ENCODE assay signal across 8 cellular contexts in the genomic region with DNA sequence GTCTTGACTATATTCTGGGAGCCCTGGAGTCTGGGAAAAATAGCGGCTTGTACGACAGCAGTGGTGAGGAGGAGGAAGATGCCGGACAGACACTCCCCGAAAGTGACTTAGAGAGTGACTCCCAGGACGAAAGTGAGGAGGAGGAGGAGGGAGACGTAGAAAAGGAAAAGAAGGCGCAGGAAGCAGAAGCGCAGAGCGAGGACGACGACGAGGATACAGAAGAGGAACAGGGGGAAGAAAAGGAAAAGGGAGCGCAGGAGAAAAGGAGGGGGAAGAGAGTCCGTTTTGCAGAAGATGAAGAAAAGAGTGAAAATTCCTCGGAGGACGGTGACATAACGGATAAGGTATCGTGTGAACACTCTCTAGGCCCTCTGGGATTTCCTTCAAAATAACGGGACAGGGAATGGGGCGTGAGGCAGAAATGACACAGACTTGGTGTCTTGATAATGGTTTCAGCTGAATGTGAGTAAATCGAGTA. TPM values are rescaled to one million over a fixed set of nuclear protein-coding genes. Genes with fewer than 3 reads are reported as not detected.
DNase-seq lines count a peak whose midpoint lies in the region; ATAC-seq, FAIRE-seq and TF ChIP-seq lines count a peak whose summit lies in the region.

No MANE protein-coding gene starts in this region.

- H3K4me1 ChIP-seq in CD4-positive, CD25-positive, alpha-beta regulatory T cell (ENCODE audit: control insufficient read depth, insufficient read depth, low read length, poor library complexity, severe bottlenecking) = peaks cover 25% of the 10 kb centered on the region
- H3K4me1 ChIP-seq in muscle layer of duodenum (ENCODE audit: control insufficient read depth in 1 of 2, insufficient read depth in 2 of 2, low read length in 2 of 2) = peaks cover 8 to 31% of the 10 kb centered on the region in 2 donors

- H3K27me3 ChIP-seq in CD4-positive, CD25-positive, alpha-beta regulatory T cell (ENCODE audit: control insufficient read depth, insufficient read depth, low read length) = no peaks in the 10 kb centered on the region
- H3K27me3 ChIP-seq in bronchial epithelial cell (ENCODE audit: control insufficient read depth, insufficient read depth, low read length) (no peaks in the 10 kb centered on the region), muscle layer of duodenum (ENCODE audit: low read depth, low read length) (no peaks in the 10 kb centered on the region)

- H3K9me3 ChIP-seq in CD4-positive, CD25-positive, alpha-beta regulatory T cell (ENCODE audit: control insufficient read depth in 2 of 2, low read length in 2 of 2) = no peaks in the 10 kb centered on the region
- H3K9me3 ChIP-seq in muscle layer of duodenum (ENCODE audit: control insufficient read depth in 1 of 2, low read length in 2 of 2) = no peaks in the 10 kb centered on the region

- peaks cover 30% of the 10 kb centered on the region for H3K36me3 ChIP-seq in CD4-positive, CD25-positive, alpha-beta regulatory T cell (ENCODE audit: control insufficient read depth, insufficient read depth, low read length)
- peaks cover 19% of the 10 kb centered on the region for H3K36me3 ChIP-seq in bronchial epithelial cell (ENCODE audit: control insufficient read depth, insufficient read depth, low read length)
- H3K36me3 ChIP-seq in muscle layer of duodenum (ENCODE audit: control insufficient read depth in 1 of 2, insufficient read depth in 2 of 2, low read length in 2 of 2) = peaks cover 23 to 30% of the 10 kb centered on the region in 2 donors

- H3K27ac ChIP-seq in CD4-positive, CD25-positive, alpha-beta regulatory T cell (ENCODE audit: insufficient read depth, low read length, poor library complexity, severe bottlenecking) = no peak overlapping the region
- no peak overlapping the region for H3K27ac ChIP-seq in muscle layer of duodenum (ENCODE audit: low read length)

- peak overlapping the region; percentile 90 for H3K4me3 ChIP-seq in CD4-positive, CD25-positive, alpha-beta regulatory T cell (ENCODE audit: low read depth, low read length)
- H3K4me3 ChIP-seq in bronchial epithelial cell (ENCODE audit: low read depth, low read length) (peak overlapping the region; percentile 72), muscle layer of duodenum (ENCODE audit: low read depth in 1 of 2, low read length in 2 of 2) (peak overlapping the region; percentile 93 to 100)

- peaks cover 18% of the 10 kb centered on the region for H3K27me3 Mint-ChIP-seq in CD4-positive, CD25-positive, alpha-beta regulatory T cell

- peaks cover 0 to 2% (median 0%) of the 10 kb centered on the region in 7 donors for H3K9me3 Mint-ChIP-seq in CD4-positive, CD25-positive, alpha-beta regulatory T cell

- peaks cover 0 to 41% (median 26%) of the 10 kb centered on the region in 4 donors for H3K4me1 Mint-ChIP-seq in CD4-positive, CD25-positive, alpha-beta regulatory T cell

- TF ChIP-seq CTCF in bronchial epithelial cell (IDR thresholded peaks at IDR 0.05; ENCODE audit: insufficient read depth, low read length, severe bottlenecking) = no peak

- H3K4me3 Mint-ChIP-seq in CD4-positive, CD25-positive, alpha-beta regulatory T cell = peak overlapping the region; percentile 97 to 100 (median 98)

- peaks cover 18% of the 10 kb centered on the region for H3K36me3 Mint-ChIP-seq in CD4-positive, CD25-positive, alpha-beta regulatory T cell

- DNase-seq in CD4-positive, CD25-positive, alpha-beta regulatory T cell = no peak
- peak; percentile 26 for DNase-seq in LHCN-M2 (ENCODE audit: low read depth)
- DNase-seq in bronchial epithelial cell (ENCODE audit: low read depth) = peak; percentile 12
- DNase-seq in pons (ENCODE audit: low spot score) = no peak
- DNase-seq in NK-92 treated with Interleukin-12 subunit alpha and Interleukin-12 subunit beta, amount 100 ng/mL, for 24 hours (lab: John Stamatoyannopoulos, UW) = no peak

- H3K27ac Mint-ChIP-seq in CD4-positive, CD25-positive, alpha-beta regulatory T cell = peak overlapping the region; percentile 39 to 97 (median 93)

- no peak for FAIRE-seq in bronchial epithelial cell (lab: Jason Lieb, UNC)

- ATAC-seq in CD4-positive, CD25-positive, alpha-beta regulatory T cell (ENCODE audit: low read depth in 2 of 2) = no peak
- ATAC-seq in HG02759 (IDR thresholded peaks at IDR 0.05; ENCODE audit: unreplicated experiment) (no peak), GM21360 (IDR thresholded peaks at IDR 0.05; ENCODE audit: unreplicated experiment) (no peak)

RNA-seq across cellular contexts. Expression of gene NOM1, which starts 0.9 kb away (rescaled TPM):
- 34.9 TPM for total RNA-seq in CD4-positive, CD25-positive, alpha-beta regulatory T cell
- polyA plus RNA-seq in CD4-positive, CD25-positive, alpha-beta regulatory T cell = 1 to 10 TPM; 1.6 to 4.1 (median 3.4) TPM
- 13.7 and 17.4 TPM in 2 replicates for total RNA-seq in LHCN-M2 (2014; rRNA removed)
- polyA plus RNA-seq in LHCN-M2 (2012) = 9.8 TPM
- total RNA-seq in bronchial epithelial cell = 13.7 and 17.6 TPM in 2 replicates

RNA-seq across cellular contexts. Expression of gene LMBR1, which starts 57.4 kb away (rescaled TPM):
- total RNA-seq in CD4-positive, CD25-positive, alpha-beta regulatory T cell = 71.9 TPM
- 10 to 100 TPM; 35.7 to 45.1 (median 38.7) TPM for polyA plus RNA-seq in CD4-positive, CD25-positive, alpha-beta regulatory T cell
- total RNA-seq in LHCN-M2 (2014; rRNA removed) (45.5 and 52.0 TPM in 2 replicates), bronchial epithelial cell (73.7 and 79.6 TPM in 2 replicates)
- 14.2 TPM for polyA plus RNA-seq in LHCN-M2 (2012)

Comparison
In these comparisons a context has a peak if more than half of its experiments do, and no peak if none do; other contexts are left out.
1. DNase-seq: peak in LHCN-M2 (single experiment) and bronchial epithelial cell (single experiment); none in CD4-positive, CD25-positive, alpha-beta regulatory T cell (0 of 3), pons (single experiment) and NK-92 treated with Interleukin-12 subunit alpha and Interleukin-12 subunit beta, amount 100 ng/mL, for 24 hours (single experiment).
2. Peak in every context shown above with its lines, with median percentiles within 50 percentile points of each other: H3K4me3 ChIP-seq.